8 cellular contexts compared by ENCODE assay signal in genomic region chr6:24919404-24919892, GRCh38. TPM values are rescaled to one million over a fixed set of nuclear protein-coding genes. Genes with fewer than 3 reads are reported as not detected.
A peak's percentile ranks its signal among the peaks of the same experiment; 100 is the strongest.
DNase-seq lines count a peak whose midpoint lies in the region; ATAC-seq lines count a peak whose summit lies in the region.

No MANE protein-coding gene starts in this region.

- intact Hi-C loops in activated naive CD4-positive, alpha-beta T cell treated with anti-CD3 and anti-CD28 coated beads for 36 hours (cut with micrococcal nuclease) = loop anchor here (1.0 to 2.0 kb wide), 2 partner anchors 9 to 13 kb away; no protein-coding TSS in a partner anchor
- intact Hi-C loops in activated CD4-positive, alpha-beta memory T cell treated with anti-CD3 and anti-CD28 coated beads for 36 hours (cut with micrococcal nuclease) = no loop called here

- peak overlapping the region; percentile 57 for H3K4me3 Mint-ChIP-seq in activated naive CD4-positive, alpha-beta T cell treated with anti-CD3 and anti-CD28 coated beads for 36 hours
- H3K4me3 Mint-ChIP-seq in IgD-negative memory B cell = peak overlapping the region; percentile 73 to 91 (median 76)
- peak overlapping the region; percentile 56 for H3K4me3 Mint-ChIP-seq in activated CD4-positive, alpha-beta memory T cell treated with anti-CD3 and anti-CD28 coated beads for 36 hours
- H3K4me3 Mint-ChIP-seq in stimulated activated naive B cell treated with anti-CD40 and anti-IgM and Interleukin-4, amounts not matched to agents 10 μg/mL and 1 μg/mL and 100 μg/mL, for 72 hours = peak overlapping the region; percentile 63 to 71

- no peak for DNase-seq in activated naive CD4-positive, alpha-beta T cell treated with anti-CD3 and anti-CD28 coated beads for 36 hours
- no peak for DNase-seq in activated naive CD4-positive, alpha-beta T cell treated with Interleukin-2 at 50 U/mL for 16 hours
- no peak for DNase-seq in activated CD4-positive, alpha-beta memory T cell treated with anti-CD3 and anti-CD28 coated beads for 36 hours
- DNase-seq in stimulated activated naive B cell treated with anti-CD40 and anti-IgM and Interleukin-4, amounts not matched to agents 10 μg/mL and 1 μg/mL and 100 μg/mL, for 72 hours = no peak
- DNase-seq in cerebellar cortex (ENCODE audit: low spot score) (no peak), mucosa of gallbladder (ENCODE audit: low spot score) (no peak)

- H3K9me3 Mint-ChIP-seq in activated naive CD4-positive, alpha-beta T cell treated with anti-CD3 and anti-CD28 coated beads for 36 hours = no peaks in the 10 kb centered on the region
- H3K9me3 Mint-ChIP-seq in IgD-negative memory B cell = no peaks in the 10 kb centered on the region
- no peaks in the 10 kb centered on the region for H3K9me3 Mint-ChIP-seq in activated CD4-positive, alpha-beta memory T cell treated with anti-CD3 and anti-CD28 coated beads for 36 hours
- H3K9me3 Mint-ChIP-seq in stimulated activated naive B cell treated with anti-CD40 and anti-IgM and Interleukin-4, amounts not matched to agents 10 μg/mL and 1 μg/mL and 100 μg/mL, for 72 hours = no peaks in the 10 kb centered on the region

- peaks cover 90% of the 10 kb centered on the region for H3K4me1 Mint-ChIP-seq in activated naive CD4-positive, alpha-beta T cell treated with anti-CD3 and anti-CD28 coated beads for 36 hours (ENCODE audit: low read depth)
- H3K4me1 Mint-ChIP-seq in IgD-negative memory B cell = peaks cover 72 to 85% (median 83%) of the 10 kb centered on the region in 3 donors
- peaks cover 88% of the 10 kb centered on the region for H3K4me1 Mint-ChIP-seq in activated CD4-positive, alpha-beta memory T cell treated with anti-CD3 and anti-CD28 coated beads for 36 hours (ENCODE audit: low read depth)
- H3K4me1 Mint-ChIP-seq in stimulated activated naive B cell treated with anti-CD40 and anti-IgM and Interleukin-4, amounts not matched to agents 10 μg/mL and 1 μg/mL and 100 μg/mL, for 72 hours = peaks cover 59 to 84% of the 10 kb centered on the region in 2 donors

- CTCF ChIA-PET in activated naive CD4-positive, alpha-beta T cell treated with anti-CD3 and anti-CD28 coated beads for 36 hours (lab: Charles Lee) = interaction anchor here (0.5 to 5.3 kb wide), 12 partner anchors 9 to 251 kb away, joined by 3 to 69 read pairs (median 5); partner anchors contain the start of gene RIPOR2
- CTCF ChIA-PET in activated CD4-positive, alpha-beta memory T cell treated with anti-CD3 and anti-CD28 coated beads for 36 hours (lab: Charles Lee) = interaction anchor here (0.8 to 8.0 kb wide), 11 partner anchors 10 to 108 kb away, joined by 3 to 109 read pairs (median 6); partner anchors contain the start of gene RIPOR2

- no peaks in the 10 kb centered on the region for H3K27me3 Mint-ChIP-seq in activated naive CD4-positive, alpha-beta T cell treated with anti-CD3 and anti-CD28 coated beads for 36 hours (ENCODE audit: low read depth)
- H3K27me3 Mint-ChIP-seq in IgD-negative memory B cell = no peaks in the 10 kb centered on the region
- no peaks in the 10 kb centered on the region for H3K27me3 Mint-ChIP-seq in activated CD4-positive, alpha-beta memory T cell treated with anti-CD3 and anti-CD28 coated beads for 36 hours
- H3K27me3 Mint-ChIP-seq in stimulated activated naive B cell treated with anti-CD40 and anti-IgM and Interleukin-4, amounts not matched to agents 10 μg/mL and 1 μg/mL and 100 μg/mL, for 72 hours = no peaks in the 10 kb centered on the region

- ATAC-seq in stimulated activated naive B cell treated with anti-CD40 and anti-IgM and Interleukin-4, amounts not matched to agents 10 μg/mL and 1 μg/mL and 100 μg/mL, for 72 hours (replicated peaks) = peak; percentile 51 to 60
- ATAC-seq in GM18870 (IDR thresholded peaks at IDR 0.05; ENCODE audit: unreplicated experiment) = no peak

- peaks cover 2% of the 10 kb centered on the region for H3K36me3 Mint-ChIP-seq in activated naive CD4-positive, alpha-beta T cell treated with anti-CD3 and anti-CD28 coated beads for 36 hours (ENCODE audit: low read depth)
- H3K36me3 Mint-ChIP-seq in IgD-negative memory B cell = peaks cover 7% of the 10 kb centered on the region
- no peaks in the 10 kb centered on the region for H3K36me3 Mint-ChIP-seq in activated CD4-positive, alpha-beta memory T cell treated with anti-CD3 and anti-CD28 coated beads for 36 hours
- peaks cover 0 to 4% of the 10 kb centered on the region in 2 donors for H3K36me3 Mint-ChIP-seq in stimulated activated naive B cell treated with anti-CD40 and anti-IgM and Interleukin-4, amounts not matched to agents 10 μg/mL and 1 μg/mL and 100 μg/mL, for 72 hours

- POLR2A ChIA-PET in activated CD4-positive, alpha-beta memory T cell treated with anti-CD3 and anti-CD28 coated beads for 36 hours (lab: Charles Lee) = interaction anchor here (1.0 to 5.5 kb wide), 8 partner anchors 9 to 108 kb away, joined by 3 to 63 read pairs (median 4); no protein-coding TSS in a partner anchor

- H3K27ac Mint-ChIP-seq in activated naive CD4-positive, alpha-beta T cell treated with anti-CD3 and anti-CD28 coated beads for 36 hours = peak overlapping the region; percentile 95
- H3K27ac Mint-ChIP-seq in IgD-negative memory B cell = peak overlapping the region; percentile 77 to 94 (median 91)
- peak overlapping the region; percentile 85 for H3K27ac Mint-ChIP-seq in activated CD4-positive, alpha-beta memory T cell treated with anti-CD3 and anti-CD28 coated beads for 36 hours
- H3K27ac Mint-ChIP-seq in stimulated activated naive B cell treated with anti-CD40 and anti-IgM and Interleukin-4, amounts not matched to agents 10 μg/mL and 1 μg/mL and 100 μg/mL, for 72 hours = peak overlapping the region; percentile 83

RNA-seq across cellular contexts. Expression of gene RIPOR2, which starts 16.3 kb away (rescaled TPM):
- total RNA-seq in activated naive CD4-positive, alpha-beta T cell treated with anti-CD3 and anti-CD28 coated beads for 36 hours = 100 to 1,000 TPM; 111 to 116 TPM
- polyA plus RNA-seq in IgD-negative memory B cell = 561 TPM
- 10 to 100 TPM; 64.5 to 68.7 TPM for total RNA-seq in activated CD4-positive, alpha-beta memory T cell treated with anti-CD3 and anti-CD28 coated beads for 36 hours
- total RNA-seq in mucosa of gallbladder = 3.2 TPM

Comparison
In these comparisons a context has a peak if more than half of its experiments do, and no peak if none do; other contexts are left out.
1. RNA of gene RIPOR2, which starts 16.3 kb away (total RNA-seq): 111 to 116 TPM in activated naive CD4-positive, alpha-beta T cell treated with anti-CD3 and anti-CD28 coated beads for 36 hours and 64.5 to 68.7 TPM in activated CD4-positive, alpha-beta memory T cell treated with anti-CD3 and anti-CD28 coated beads for 36 hours; 3.2 TPM in mucosa of gallbladder (single experiment); every median in the first group is over 10 times any median in the second.
2. Peak in every context shown above with its lines, with median percentiles within 50 percentile points of each other: H3K27ac Mint-ChIP-seq and H3K4me3 Mint-ChIP-seq.